Comparison of ENCODE assay signal across 16 cellular contexts in genomic region chr1:67755619-67756018, GRCh38.
A peak's percentile ranks its signal among the peaks of the same experiment; 100 is the strongest.
DNase-seq lines count a peak whose midpoint lies in the region; ATAC-seq lines count a peak whose summit lies in the region.
"Had no signal": no experiment of that assay in that cellular context is flagged by ENCODE, and none has a peak within 500 bp of the region (broad histone marks: within the 10 kb centered on the region; RNA-seq: fewer than 3 reads in every experiment).

No MANE protein-coding gene starts in this region.

- DNase-seq in DMS53 (lab: John Stamatoyannopoulos, UW): peak; percentile 72
- peak; percentile 83 for DNase-seq in NCI-H1105 treated with DMSO at 0.1 percent for 48 hours (lab: John Stamatoyannopoulos, UW)
- DNase-seq in NCI-H748 (lab: John Stamatoyannopoulos, UW; ENCODE audit: unreplicated experiment): peak; percentile 94
- peak; percentile 44 for DNase-seq in fibroblast of gingiva (ENCODE audit: low read depth)
- DNase-seq in activated naive CD4-positive, alpha-beta T cell (lab: John Stamatoyannopoulos, UW): no peak
- DNase-seq in NCI-H2107 (lab: John Stamatoyannopoulos, UW): no peak
- DNase-seq in activated naive CD4-positive, alpha-beta T cell treated with Interleukin-2 at 50 U/mL for 16 hours: no peak
- DNase-seq: activated naive CD4-positive, alpha-beta T cell treated with anti-CD3 and anti-CD28 coated beads, Interleukin-2, amount 10 ng/mL, durations not matched to agents 7 days and 5 days; body of pancreas; CD4-positive, CD25-positive, alpha-beta regulatory T cell; erythroblast; NCI-H1694; SIG-M5; stimulated activated CD4-positive, alpha-beta T cell treated with anti-CD3 and anti-CD28 coated beads, Interleukin-15, amount 100 ng/mL, for 24 hours; stomach had no signal

- no peak for ATAC-seq in HG03432 (IDR thresholded peaks at IDR 0.05; ENCODE audit: unreplicated experiment)
- ATAC-seq: body of pancreas had no signal

Comparison
In these comparisons a context has a peak if more than half of its experiments do, and no peak if none do; other contexts are left out.
1. DNase-seq: peak in DMS53 (single experiment), NCI-H1105 treated with DMSO at 0.1 percent for 48 hours (single experiment), NCI-H748 (single experiment) and fibroblast of gingiva (single experiment); none in activated naive CD4-positive, alpha-beta T cell (0 of 4), NCI-H2107 (single experiment) and activated naive CD4-positive, alpha-beta T cell treated with Interleukin-2 at 50 U/mL for 16 hours (single experiment).